ENCODE assay signal across 22 cellular contexts in genomic region chr10:127088908-127089307, GRCh38.
DNase-seq lines count a peak whose midpoint lies in the region; ATAC-seq, FAIRE-seq and TF ChIP-seq lines count a peak whose summit lies in the region.
"Had no signal": no experiment of that assay in that cellular context is flagged by ENCODE, and none has a peak within 500 bp of the region (broad histone marks: within the 10 kb centered on the region; RNA-seq: fewer than 3 reads in every experiment).

No MANE protein-coding gene starts in this region.

- H3K18ac ChIP-seq in H1 (ENCODE audit: extremely low read depth, low read length), result no peak overlapping the region

- no peak for TF ChIP-seq POLR2A in H1 (IDR thresholded peaks at IDR 0.05; ENCODE audit: control extremely low read depth in 1 of 2, low read depth in 2 of 2, low read length in 2 of 2)

- no peak for DNase-seq in Caco-2
- DNase-seq in H1 (ENCODE audit: low read depth in 1 of 2, low spot score in 2 of 2), result no peak
- no peak for DNase-seq in neural crest cell (ENCODE audit: low read depth, low spot score)
- DNase-seq in aorta, result no peak
- DNase-seq in activated naive CD4-positive, alpha-beta T cell treated with Interleukin-2 at 50 U/mL for 16 hours, result no peak
- no peak for DNase-seq in NOMO-1 treated with dmso at 0.1 percent for 144 hours (lab: John Stamatoyannopoulos, UW; ENCODE audit: unreplicated experiment)
- DNase-seq in epidermal melanocyte (ENCODE audit: insufficient read length, low spot score), result no peak
- DNase-seq: 8988T; Calu3; CD4-positive, alpha-beta memory T cell; DMS 273 treated with DMSO at 0.1 percent for 48 hours; DMS53; DND-41; EL; GM23248; HFFc6 had no signal

- intact Hi-C loops in Caco-2 (cut with micrococcal nuclease; ENCODE audit: unreplicated experiment), result no loop called here
- intact Hi-C loops in aorta (cut with DNase I), result no loop called here

- H3K27ac Mint-ChIP-seq in Caco-2 (ENCODE audit: unreplicated experiment), result peak overlapping the region; percentile 11
- H3K27ac Mint-ChIP-seq in neural crest cell (ENCODE audit: unreplicated experiment), result peak overlapping the region; percentile 27
- H3K27ac Mint-ChIP-seq: CD14-positive monocyte; CD4-positive, alpha-beta memory T cell had no signal

- no peak for TF ChIP-seq RAD21 in H1 (IDR thresholded peaks at IDR 0.05 in 1 of 2, conservative IDR thresholded peaks at IDR 0.05 in 1 of 2; ENCODE audit: low read depth in 2 of 2, low read length in 2 of 2)

- peak; percentile 12 for ATAC-seq in aorta (ENCODE audit: low FRiP score)
- ATAC-seq: GM12878, HCT116 had no signal

- no peak overlapping the region for H3K14ac ChIP-seq in H1 (ENCODE audit: insufficient read length)

- H3K23ac ChIP-seq in H1 (ENCODE audit: insufficient read length), result no peak overlapping the region

- H3K9me3 ChIP-seq in Caco-2, result no peaks in the 10 kb centered on the region
- no peaks in the 10 kb centered on the region for H3K9me3 ChIP-seq in H1 (ENCODE audit: insufficient read depth in 2 of 2, low read depth in 1 of 2, low read length in 1 of 2)
- no peaks in the 10 kb centered on the region for H3K9me3 ChIP-seq in aorta (ENCODE audit: control insufficient read depth, low read length)
- H3K9me3 ChIP-seq: BLaER1 had no signal

- H3K27ac ChIP-seq in H1 (ENCODE audit: low read depth, low read length) (no peak overlapping the region), aorta (ENCODE audit: low read depth in 1 of 2, low read length in 2 of 2) (no peak overlapping the region)
- H3K27ac ChIP-seq: BLaER1, GM23248, HL-60 had no signal

- CTCF ChIA-PET in Caco-2 (lab: Charles Lee), result no interaction called here
- CTCF ChIA-PET in H1 (lab: Charles Lee; ENCODE audit: partially characterized antibody), result no interaction called here

- no TSS peak for BruUV-seq in Caco-2 (replicated peaks; lab: Mats Ljungman, UMichigan)

- no peak overlapping the region for H2AFZ ChIP-seq in H1 (ENCODE audit: low read length)
- H2AFZ ChIP-seq: GM23248 had no signal

- H3K79me1 ChIP-seq in H1 (ENCODE audit: low read depth, low read length), result peaks cover 2% of the 10 kb centered on the region; the same call in 1 of the 2 replicates

- no peak overlapping the region for H2BK120ac ChIP-seq in H1 (replicated peaks; ENCODE audit: low read depth, low read length)

- no peak for TF ChIP-seq EP300 in H1 (IDR thresholded peaks at IDR 0.05; ENCODE audit: borderline replicate concordance in 1 of 2, low read depth in 2 of 2, low read length in 2 of 2)

- H3K36me3 ChIP-seq in Caco-2 (ENCODE audit: control insufficient read depth, insufficient read depth, low read length) (peaks cover 3% of the 10 kb centered on the region; the same call in 1 of the 2 replicates), H1 (ENCODE audit: control insufficient read depth in 2 of 4, insufficient read depth in 4 of 4, low read length in 3 of 4) (no peaks in the 10 kb centered on the region), aorta (ENCODE audit: control insufficient read depth in 1 of 2, insufficient read depth in 2 of 2, low read length in 1 of 2) (peaks cover 0 to 2% of the 10 kb centered on the region in 2 donors)
- H3K36me3 ChIP-seq: BLaER1 had no signal

- H4K5ac ChIP-seq in H1 (ENCODE audit: insufficient read length, low read depth, low read length), result no peak overlapping the region

- H3K36me3 Mint-ChIP-seq in Caco-2 (ENCODE audit: insufficient read depth, unreplicated experiment) (peaks cover 24% of the 10 kb centered on the region), neural crest cell (ENCODE audit: low read depth) (peaks cover 5% of the 10 kb centered on the region)
- H3K36me3 Mint-ChIP-seq: CD14-positive monocyte; CD4-positive, alpha-beta memory T cell had no signal

- TF ChIP-seq CTCF in Caco-2 (IDR thresholded peaks at IDR 0.05; ENCODE audit: insufficient read depth in 1 of 2, low read depth in 1 of 2, low read length in 1 of 2, severe bottlenecking in 1 of 2, unreplicated experiment in 1 of 2) (no peak), H1 (IDR thresholded peaks at IDR 0.05; ENCODE audit: control extremely low read depth in 1 of 3, insufficient read depth in 1 of 3, low read depth in 1 of 3, low read length in 3 of 3) (no peak), neural crest cell (conservative IDR thresholded peaks at IDR 0.05) (no peak)

- no peak overlapping the region for H3K9ac ChIP-seq in H1 (replicated peaks in 1 of 4; ENCODE audit: extremely low read depth in 1 of 4, low read depth in 3 of 4, low read length in 3 of 4)
- H3K9ac ChIP-seq: BLaER1, GM23248 had no signal

- no peak overlapping the region for H2BK15ac ChIP-seq in H1 (ENCODE audit: low read length)

- H3K27me3 ChIP-seq in Caco-2 (replicated peaks; ENCODE audit: control insufficient read depth, insufficient read depth, low read length), result no peaks in the 10 kb centered on the region
- H3K27me3 ChIP-seq in H1 (replicated peaks in 1 of 4; ENCODE audit: control insufficient read depth in 3 of 4, extremely low read depth in 1 of 4, insufficient read depth in 3 of 4, low read length in 3 of 4), result no peaks in the 10 kb centered on the region
- H3K27me3 ChIP-seq in aorta (ENCODE audit: control insufficient read depth in 1 of 2, insufficient read depth in 2 of 2, low read length in 1 of 2), result no peaks in the 10 kb centered on the region
- H3K27me3 ChIP-seq: BLaER1 had no signal

- POLR2A ChIA-PET in Caco-2 (lab: Charles Lee) (no interaction called here), H1 (lab: Charles Lee; ENCODE audit: partially characterized antibody) (no interaction called here)

- H3K4me1 ChIP-seq in Caco-2 (peaks cover 7% of the 10 kb centered on the region; the same call in 1 of the 2 replicates), H1 (replicated peaks in 1 of 4; ENCODE audit: control insufficient read depth in 3 of 4, insufficient read depth in 4 of 4, low read length in 3 of 4) (no peaks in the 10 kb centered on the region), aorta (ENCODE audit: control insufficient read depth in 1 of 2, insufficient read depth in 2 of 2, low read length in 2 of 2) (no peaks in the 10 kb centered on the region)
- H3K4me1 ChIP-seq: BLaER1 had no signal

- no peaks in the 10 kb centered on the region for H3K79me2 ChIP-seq in H1 (ENCODE audit: control insufficient read depth in 1 of 2, insufficient read depth in 2 of 2, low read length in 2 of 2)

- H2BK5ac ChIP-seq in H1 (ENCODE audit: low read depth, low read length), result no peak overlapping the region

- no peaks in the 10 kb centered on the region for H3K23me2 ChIP-seq in H1 (ENCODE audit: low read depth, low read length)

- no peak for FAIRE-seq in H1 (lab: Jason Lieb, UNC)
- FAIRE-seq: GM12878, H54 had no signal

- no peak overlapping the region for H2BK20ac ChIP-seq in H1 (ENCODE audit: low read length)

- H3K27me3 Mint-ChIP-seq in Caco-2 (ENCODE audit: insufficient read depth, unreplicated experiment), result no peaks in the 10 kb centered on the region
- H3K27me3 Mint-ChIP-seq in neural crest cell (ENCODE audit: low read depth), result no peaks in the 10 kb centered on the region
- H3K27me3 Mint-ChIP-seq: CD4-positive, alpha-beta memory T cell had no signal

- no peak overlapping the region for H3K4me2 ChIP-seq in H1 (ENCODE audit: insufficient read depth in 1 of 2, low read depth in 2 of 2, low read length in 2 of 2)
- H3K4me2 ChIP-seq: BLaER1 had no signal

- 0 out of 2 replicates have a peak overlapping the region, but pooled peaks have one; percentile 29 for H4K8ac ChIP-seq in H1 (ENCODE audit: extremely low read depth, insufficient read depth, low read length)

- peaks cover 0 to 1% of the 10 kb centered on the region in 2 experiments for H4K20me1 ChIP-seq in H1 (replicated peaks in 1 of 2; ENCODE audit: control insufficient read depth in 1 of 2, insufficient read depth in 2 of 2, low read length in 2 of 2)
- H4K20me1 ChIP-seq: BLaER1 had no signal

- H3K9me3 Mint-ChIP-seq in Caco-2 (ENCODE audit: unreplicated experiment) (no peaks in the 10 kb centered on the region), neural crest cell (peaks cover 3% of the 10 kb centered on the region)
- H3K9me3 Mint-ChIP-seq: CD14-positive monocyte, HFFc6 had no signal

- 83% methylated on average over 8 of the region's 10 CpGs; no CpG with 5 or more reads in 1 of the 2 experiments for WGBS in H1 (ENCODE audit: extremely low coverage in 1 of 2, insufficient coverage in 1 of 2, insufficient read length in 1 of 2, insufficient replicate concordance in 2 of 2, low coverage in 1 of 2, low lambda C conversion rate in 2 of 2, missing lambda C conversion rate in 1 of 2), 2 experiments
- 95 to 97% methylated on average over 10 of the region's 10 CpGs for WGBS in aorta, 2 donors

- H3K4ac ChIP-seq in H1 (replicated peaks; ENCODE audit: insufficient read length, low read depth, low read length), result no peak overlapping the region

- no peak overlapping the region for H3K56ac ChIP-seq in H1 (replicated peaks; ENCODE audit: insufficient read length, low read depth, low read length)

- H3K4me3 ChIP-seq in Caco-2 (ENCODE audit: low read depth, low read length) (no peak overlapping the region), H1 (ENCODE audit: extremely low read depth in 1 of 4, insufficient read depth in 2 of 4, low read depth in 3 of 4, low read length in 4 of 4) (no peak overlapping the region), aorta (ENCODE audit: low read length in 2 of 2) (no peak overlapping the region)
- H3K4me3 ChIP-seq: BLaER1, GM12878, GM23248 had no signal

- no peak overlapping the region for H2AK5ac ChIP-seq in H1 (ENCODE audit: low read depth, low read length)

- H3K4me1 Mint-ChIP-seq in Caco-2 (ENCODE audit: low read depth, unreplicated experiment), result peaks cover 13% of the 10 kb centered on the region
- H3K4me1 Mint-ChIP-seq in neural crest cell, result peaks cover 11% of the 10 kb centered on the region
- H3K4me1 Mint-ChIP-seq: CD14-positive monocyte; CD4-positive, alpha-beta memory T cell had no signal

- H3K4me3 Mint-ChIP-seq in Caco-2 (ENCODE audit: unreplicated experiment) (no peak overlapping the region), neural crest cell (no peak overlapping the region)
- H3K4me3 Mint-ChIP-seq: CD14-positive monocyte; CD4-positive, alpha-beta memory T cell; HFFc6 had no signal

- H2BK12ac ChIP-seq in H1 (ENCODE audit: low read depth, low read length), result no peak overlapping the region

- no peak overlapping the region for H4K91ac ChIP-seq in H1 (replicated peaks; ENCODE audit: insufficient read length, low read length)

TF ChIP-seq in H1, 55 proteins besides CTCF, POLR2A, EP300 and RAD21:
- no peak for TF ChIP-seq CBX8 (IDR thresholded peaks at IDR 0.05; ENCODE audit: borderline replicate concordance, low read depth, low read length)
- TF ChIP-seq BCL11A (IDR thresholded peaks at IDR 0.05; ENCODE audit: low read depth in 2 of 2, low read length in 2 of 2), result no peak
- TF ChIP-seq SRF (IDR thresholded peaks at IDR 0.05; ENCODE audit: low read depth, low read length), result no peak
